ENCODE assay signal across 15 cellular contexts in genomic region chr17:44786551-44787081, GRCh38. TPM values are rescaled to one million over a fixed set of nuclear protein-coding genes. Genes with fewer than 3 reads are reported as not detected.
DNase-seq lines count a peak whose midpoint lies in the region; ATAC-seq, FAIRE-seq and TF ChIP-seq lines count a peak whose summit lies in the region.
"Had no signal": no experiment of that assay in that cellular context is flagged by ENCODE, and none has a peak within 500 bp of the region (broad histone marks: within the 10 kb centered on the region; RNA-seq: fewer than 3 reads in every experiment).

No MANE protein-coding gene starts in this region.

- no peak for TF ChIP-seq CTCF in D721Med (IDR thresholded peaks at IDR 0.05; ENCODE audit: insufficient read depth, missing control alignments)

- peaks cover 22% of the 10 kb centered on the region for H3K4me1 ChIP-seq in rectal smooth muscle tissue (ENCODE audit: control insufficient read depth, insufficient read depth, low read length)

- ATAC-seq in left cardiac atrium (peak; percentile 77 to 83), GM19023 (IDR thresholded peaks at IDR 0.05; ENCODE audit: unreplicated experiment) (no peak)

- FAIRE-seq in D721Med (lab: Jason Lieb, UNC) = no peak

- intact Hi-C loops in left cardiac atrium (cut with DNase I) = no loop called here

- H3K36me3 ChIP-seq in rectal smooth muscle tissue (ENCODE audit: control insufficient read depth, insufficient read depth, low read length) = no peaks in the 10 kb centered on the region

- H3K9ac ChIP-seq in rectal smooth muscle tissue (ENCODE audit: low read length) = no peak overlapping the region
- H3K9ac ChIP-seq: GM23248 had no signal

- peak overlapping the region; percentile 75 for H3K27ac ChIP-seq in rectal smooth muscle tissue (ENCODE audit: low read depth, low read length)
- H3K27ac ChIP-seq: GM23248, psoas muscle, testis had no signal

- peaks cover 2% of the 10 kb centered on the region for H3K27me3 ChIP-seq in rectal smooth muscle tissue (ENCODE audit: control insufficient read depth, insufficient read depth, low read length)
- H3K27me3 ChIP-seq: testis had no signal

- peak; percentile 0 for DNase-seq in D721Med (ENCODE audit: insufficient read length, low spot score)
- peak; percentile 89 for DNase-seq in NCI-H446 treated with DMSO at 0.1 percent for 48 hours (lab: John Stamatoyannopoulos, UW)
- DNase-seq in left cardiac atrium = peak; percentile 65
- DNase-seq in Ammon's horn (ENCODE audit: low spot score) = no peak
- DNase-seq in GM19238 (ENCODE audit: insufficient read length, low spot score) = no peak
- DNase-seq in SKM-1 treated with dmso at 0.1 percent for 144 hours (lab: John Stamatoyannopoulos, UW; ENCODE audit: unreplicated experiment) = no peak
- DNase-seq: activated naive CD8-positive, alpha-beta T cell treated with anti-CD3 and anti-CD28 coated beads, Interleukin-2, amount 10 ng/mL, durations not matched to agents 7 days and 5 days; activated T-cell treated with anti-CD3 and anti-CD28 coated beads, Interleukin-2, amount 50 U/mL, for 24 hours; DMS153; GM23248; NCI-H2171; psoas muscle; testis had no signal

- H3K4me3 ChIP-seq in rectal smooth muscle tissue (ENCODE audit: low read length) = peak overlapping the region; percentile 8
- H3K4me3 ChIP-seq: GM23248, psoas muscle, testis had no signal

RNA-seq across cellular contexts. Expression of gene ADAM11, which starts 27.8 kb away (rescaled TPM):
- 10 to 100 TPM; 19.5 to 28.0 TPM for total RNA-seq in left cardiac atrium

RNA-seq across cellular contexts. Expression of gene GJC1, which starts 43.5 kb away (rescaled TPM):
- total RNA-seq in left cardiac atrium = 10 to 100 TPM; 28.5 to 38.5 TPM

Comparison
In these comparisons a context has a peak if more than half of its experiments do, and no peak if none do; other contexts are left out.
1. DNase-seq: peak in D721Med (single experiment), NCI-H446 treated with DMSO at 0.1 percent for 48 hours (single experiment) and left cardiac atrium (single experiment); none in Ammon's horn (single experiment), GM19238 (single experiment) and SKM-1 treated with dmso at 0.1 percent for 144 hours (single experiment).